18 cellular contexts compared by ENCODE assay signal in genomic region chr22:17942721-17943120, GRCh38.
DNase-seq lines count a peak whose midpoint lies in the region; ATAC-seq and TF ChIP-seq lines count a peak whose summit lies in the region.
"Had no signal": no experiment of that assay in that cellular context is flagged by ENCODE, and none has a peak within 500 bp of the region (broad histone marks: within the 10 kb centered on the region; RNA-seq: fewer than 3 reads in every experiment).

No MANE protein-coding gene starts in this region.

- TF ChIP-seq EP300 in tibial nerve (IDR thresholded peaks at IDR 0.05), result no peak

- H3K4me1 ChIP-seq in left ventricle myocardium inferior (peaks cover 100% of the 10 kb centered on the region), tibial nerve (peaks cover 0 to 83% (median 22%) of the 10 kb centered on the region in 4 donors)

- intact Hi-C loops in left ventricle myocardium inferior (cut with micrococcal nuclease), result no loop called here
- intact Hi-C loops in left ventricle myocardium superior (cut with micrococcal nuclease), result no loop called here

- H3K36me3 ChIP-seq in left ventricle myocardium inferior (no peaks in the 10 kb centered on the region), tibial nerve (no peaks in the 10 kb centered on the region)
- H3K36me3 ChIP-seq: neutrophil had no signal

- H3K36me3 Mint-ChIP-seq in endothelial cell (ENCODE audit: low read depth, unreplicated experiment) (no peaks in the 10 kb centered on the region), neural crest cell (ENCODE audit: low read depth) (peaks cover 2% of the 10 kb centered on the region)
- H3K36me3 Mint-ChIP-seq: activated naive CD4-positive, alpha-beta T cell treated with anti-CD3 and anti-CD28 coated beads, Interleukin-2, amount 50 U/mL, for 72 hours; CD14-positive monocyte had no signal

- TF ChIP-seq POLR2A in tibial nerve (IDR thresholded peaks at IDR 0.05), result no peak

- 75 to 87% methylated on average over 8 of the region's 8 CpGs for WGBS in tibial nerve, 2 donors

- H3K27ac ChIP-seq in left ventricle myocardium inferior (replicated peaks) (peak overlapping the region; percentile 85), tibial nerve (peak overlapping the region in 3 of 4 donors; percentile 9 to 89 (median 79))
- H3K27ac ChIP-seq: HL-60, neutrophil, testis had no signal

- DNase-seq in left ventricle myocardium inferior (no peak), left ventricle myocardium superior (no peak), endothelial cell (ENCODE audit: low spot score) (no peak), neural crest cell (ENCODE audit: low read depth, low spot score) (no peak), tibial nerve (ENCODE audit: low spot score in 2 of 2) (no peak), NCI-H345 treated with DMSO at 0.1 percent for 48 hours (lab: John Stamatoyannopoulos, UW; ENCODE audit: unreplicated experiment) (no peak)
- DNase-seq: body of pancreas, cortex of kidney, midbrain, RPMI8226, SW 1271, testis had no signal

- TF ChIP-seq CTCF in left ventricle myocardium inferior (IDR thresholded peaks at IDR 0.05; ENCODE audit: borderline replicate concordance) (no peak), endothelial cell (IDR thresholded peaks at IDR 0.05; ENCODE audit: unreplicated experiment) (no peak), neural crest cell (conservative IDR thresholded peaks at IDR 0.05) (no peak), tibial nerve (IDR thresholded peaks at IDR 0.05) (no peak)

- H3K27me3 Mint-ChIP-seq in endothelial cell (ENCODE audit: unreplicated experiment) (peaks cover 2% of the 10 kb centered on the region), neural crest cell (ENCODE audit: low read depth) (no peaks in the 10 kb centered on the region)

- ATAC-seq in left ventricle myocardium superior (no peak), HG03108 (IDR thresholded peaks at IDR 0.05; ENCODE audit: unreplicated experiment) (no peak), HG03469 (IDR thresholded peaks at IDR 0.05; ENCODE audit: unreplicated experiment) (no peak)
- ATAC-seq: activated naive CD4-positive, alpha-beta T cell treated with anti-CD3 and anti-CD28 coated beads, Interleukin-2, amount 50 U/mL, for 72 hours had no signal

- H3K9me3 Mint-ChIP-seq in endothelial cell (ENCODE audit: unreplicated experiment), result no peaks in the 10 kb centered on the region
- no peaks in the 10 kb centered on the region for H3K9me3 Mint-ChIP-seq in neural crest cell
- H3K9me3 Mint-ChIP-seq: activated naive CD4-positive, alpha-beta T cell treated with anti-CD3 and anti-CD28 coated beads, Interleukin-2, amount 50 U/mL, for 72 hours; CD14-positive monocyte had no signal

- H3K4me1 Mint-ChIP-seq in endothelial cell (ENCODE audit: unreplicated experiment), result peaks cover 27% of the 10 kb centered on the region
- H3K4me1 Mint-ChIP-seq in neural crest cell, result peaks cover 61% of the 10 kb centered on the region
- H3K4me1 Mint-ChIP-seq: CD14-positive monocyte had no signal

- H3K4me3 ChIP-seq in left ventricle myocardium inferior (no peak overlapping the region), tibial nerve (no peak overlapping the region)
- H3K4me3 ChIP-seq: body of pancreas, testis had no signal

- H3K9me3 ChIP-seq in left ventricle myocardium inferior (replicated peaks) (no peaks in the 10 kb centered on the region), tibial nerve (no peaks in the 10 kb centered on the region)
- H3K9me3 ChIP-seq: body of pancreas, neutrophil, testis had no signal

- H3K4me3 Mint-ChIP-seq in endothelial cell (ENCODE audit: unreplicated experiment), result peak overlapping the region; percentile 62
- no peak overlapping the region for H3K4me3 Mint-ChIP-seq in neural crest cell
- H3K4me3 Mint-ChIP-seq: CD14-positive monocyte had no signal

- H3K27me3 ChIP-seq in left ventricle myocardium inferior (ENCODE audit: low read depth), result no peaks in the 10 kb centered on the region
- H3K27me3 ChIP-seq in tibial nerve, result no peaks in the 10 kb centered on the region
- H3K27me3 ChIP-seq: body of pancreas, neutrophil, testis had no signal

- H3K27ac Mint-ChIP-seq in endothelial cell (ENCODE audit: unreplicated experiment), result peak overlapping the region; percentile 78
- H3K27ac Mint-ChIP-seq in neural crest cell (ENCODE audit: unreplicated experiment), result peak overlapping the region; percentile 51
- H3K27ac Mint-ChIP-seq: activated naive CD4-positive, alpha-beta T cell treated with anti-CD3 and anti-CD28 coated beads, Interleukin-2, amount 50 U/mL, for 72 hours had no signal
